In the genomic region with DNA sequence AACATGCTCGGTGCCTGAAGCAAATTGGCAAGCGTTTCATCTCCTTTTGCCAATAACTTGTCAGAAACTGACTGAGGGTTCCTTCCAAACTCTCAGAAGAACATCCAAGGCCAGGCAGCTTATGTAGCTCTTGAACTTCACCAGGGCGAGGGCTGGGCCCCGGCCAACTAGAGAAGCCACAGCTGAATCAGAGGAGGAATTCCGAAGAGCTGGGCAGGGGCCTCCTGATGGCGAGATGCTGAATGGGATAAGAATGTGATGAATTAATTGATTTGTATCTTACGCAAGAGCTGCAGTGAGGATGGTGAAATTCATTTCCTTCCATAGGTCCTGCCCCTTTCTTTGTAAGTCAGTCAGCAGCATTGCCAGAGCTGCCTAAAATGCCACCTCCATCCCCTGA, we compare ENCODE assay signal across 15 cellular contexts.
DNase-seq lines count a peak whose midpoint lies in the region; ATAC-seq, FAIRE-seq and TF ChIP-seq lines count a peak whose summit lies in the region.
"Had no signal": no experiment of that assay in that cellular context is flagged by ENCODE, and none has a peak within 500 bp of the region (broad histone marks: within the 10 kb centered on the region; RNA-seq: fewer than 3 reads in every experiment).

No MANE protein-coding gene starts in this region.

- H3K36me3 ChIP-seq in HepG2 (replicated peaks in 1 of 2; ENCODE audit: control insufficient read depth in 1 of 2, insufficient read depth in 2 of 2, low read length in 2 of 2), result no peaks in the 10 kb centered on the region
- H3K36me3 ChIP-seq in right lobe of liver, result no peaks in the 10 kb centered on the region
- H3K36me3 ChIP-seq in CD8-positive, alpha-beta T cell (ENCODE audit: insufficient read depth, low read length), result no peaks in the 10 kb centered on the region

- FAIRE-seq in HepG2 (lab: Jason Lieb, UNC), result no peak
- FAIRE-seq: G401.6 had no signal

- POLR2A ChIA-PET in HepG2 (lab: Yijun Ruan, JAX), result interaction anchor here (0.6 kb wide), 1 partner anchor 33 kb away, joined by 3 read pairs; no protein-coding TSS in a partner anchor
- POLR2A ChIA-PET in CD8-positive, alpha-beta T cell (lab: Charles Lee), result no interaction called here

- H3K9me3 Mint-ChIP-seq in chondrocyte (ENCODE audit: low read depth), result peaks cover 7% of the 10 kb centered on the region
- H3K9me3 Mint-ChIP-seq in CD8-positive, alpha-beta T cell, result no peaks in the 10 kb centered on the region
- H3K9me3 Mint-ChIP-seq: activated B cell treated with CpG ODN at 0.5 μM for 24 hours, type B pancreatic cell had no signal

- H3K9me3 ChIP-seq in HepG2 (ENCODE audit: low read length) (no peaks in the 10 kb centered on the region), right lobe of liver (no peaks in the 10 kb centered on the region)
- no peaks in the 10 kb centered on the region for H3K9me3 ChIP-seq in CD8-positive, alpha-beta T cell (ENCODE audit: low read length)

- H3K27ac ChIP-seq in HepG2 (ENCODE audit: extremely low read length, insufficient read depth, low read length) (no peak overlapping the region), right lobe of liver (no peak overlapping the region)
- H3K27ac ChIP-seq in CD8-positive, alpha-beta T cell (ENCODE audit: low read depth, low read length), result no peak overlapping the region

- no peaks in the 10 kb centered on the region for H3K4me1 ChIP-seq in HepG2 (ENCODE audit: insufficient read depth, low read length)
- H3K4me1 ChIP-seq in right lobe of liver, result no peaks in the 10 kb centered on the region
- H3K4me1 ChIP-seq in CD8-positive, alpha-beta T cell (ENCODE audit: insufficient read depth, low read length), result no peaks in the 10 kb centered on the region

- H3K36me3 Mint-ChIP-seq in chondrocyte (ENCODE audit: low read depth), result peaks cover 6% of the 10 kb centered on the region
- H3K36me3 Mint-ChIP-seq in CD8-positive, alpha-beta T cell, result no peaks in the 10 kb centered on the region
- H3K36me3 Mint-ChIP-seq: type B pancreatic cell had no signal

- intact Hi-C loops in HepG2 (cut with micrococcal nuclease; ENCODE audit: unreplicated experiment), result no loop called here
- intact Hi-C loops in right lobe of liver (cut with DNase I), result no loop called here
- intact Hi-C loops in CD8-positive, alpha-beta T cell (cut with DNase I, micrococcal nuclease), result no loop called here

- H3K4me3 ChIP-seq in HepG2 (replicated peaks in 1 of 3; ENCODE audit: insufficient read depth in 1 of 3, low read depth in 2 of 3, low read length in 3 of 3), result no peak overlapping the region
- H3K4me3 ChIP-seq in right lobe of liver, result no peak overlapping the region
- no peak overlapping the region for H3K4me3 ChIP-seq in fibroblast of mammary gland (ENCODE audit: control insufficient read depth, low read depth, low read length)
- H3K4me3 ChIP-seq in CD8-positive, alpha-beta T cell (ENCODE audit: low read depth, low read length), result no peak overlapping the region

- TF ChIP-seq POLR2A in HepG2 (IDR thresholded peaks at IDR 0.05; ENCODE audit: insufficient read depth in 1 of 2, low read depth in 2 of 2, low read length in 2 of 2), result no peak
- TF ChIP-seq POLR2A in right lobe of liver (IDR thresholded peaks at IDR 0.05), result no peak

- CTCF ChIA-PET in HepG2 (lab: Yijun Ruan, JAX; ENCODE audit: low intra/inter-chr PET ratio, low total read pairs), result no interaction called here
- CTCF ChIA-PET in CD8-positive, alpha-beta T cell (lab: Charles Lee), result no interaction called here

- H3K9ac ChIP-seq in HepG2 (ENCODE audit: insufficient read depth, low read depth, low read length), result no peak overlapping the region

- H3K27me3 ChIP-seq in HepG2 (ENCODE audit: control insufficient read depth in 1 of 2, insufficient read depth in 2 of 2, low read length in 2 of 2) (no peaks in the 10 kb centered on the region), right lobe of liver (no peaks in the 10 kb centered on the region)
- no peaks in the 10 kb centered on the region for H3K27me3 ChIP-seq in CD8-positive, alpha-beta T cell (ENCODE audit: insufficient read depth, low read length)

- H3K27ac Mint-ChIP-seq in chondrocyte (ENCODE audit: unreplicated experiment), result no peak overlapping the region
- no peak overlapping the region for H3K27ac Mint-ChIP-seq in CD8-positive, alpha-beta T cell
- H3K27ac Mint-ChIP-seq: activated B cell treated with CpG ODN at 0.5 μM for 24 hours, type B pancreatic cell had no signal

- no peaks in the 10 kb centered on the region for H3K27me3 Mint-ChIP-seq in chondrocyte (ENCODE audit: low read depth)
- no peaks in the 10 kb centered on the region for H3K27me3 Mint-ChIP-seq in CD8-positive, alpha-beta T cell (ENCODE audit: low read depth)
- H3K27me3 Mint-ChIP-seq: type B pancreatic cell had no signal

- no peak for TF ChIP-seq EP300 in HepG2 (IDR thresholded peaks at IDR 0.05; ENCODE audit: low read depth in 2 of 2, low read length in 2 of 2)
- TF ChIP-seq EP300 in HepG2 (CRISPR knock-in tag; IDR thresholded peaks at IDR 0.05; ENCODE audit: borderline replicate concordance), result no peak

- WGBS in HepG2 (ENCODE audit: low lambda C conversion rate), result 59% methylated on average over 7 of the region's 7 CpGs
- WGBS in right lobe of liver (ENCODE audit: insufficient coverage, low coverage, low lambda C conversion rate, missing lambda C conversion rate), result 61% methylated on average over 3 of the region's 7 CpGs

- TF ChIP-seq RAD21 in HepG2 (CRISPR knock-in tag; IDR thresholded peaks at IDR 0.05), result no peak

- no TSS peak for BruUV-seq in HepG2 (replicated peaks; lab: Mats Ljungman, UMichigan)

- TF ChIP-seq CTCF in HepG2 (CRISPR knock-in tag; IDR thresholded peaks at IDR 0.05), result no peak
- TF ChIP-seq CTCF in right lobe of liver (IDR thresholded peaks at IDR 0.05), result no peak
- TF ChIP-seq CTCF in fibroblast of mammary gland (conservative IDR thresholded peaks at IDR 0.05; ENCODE audit: control insufficient read depth, insufficient read depth, low read depth, low read length), result peak; percentile 15
- no peak for TF ChIP-seq CTCF in chondrocyte (IDR thresholded peaks at IDR 0.05)
- TF ChIP-seq CTCF in CD8-positive, alpha-beta T cell (IDR thresholded peaks at IDR 0.05), result no peak

- in situ Hi-C loops in HepG2 (cut with HindIII; ENCODE audit: extremely low pct_ligation_motif_present, low pct_unique_long_range_greater_than_20kb), result no loop called here

- no peaks in the 10 kb centered on the region for H3K79me2 ChIP-seq in HepG2 (ENCODE audit: insufficient read depth, low read length)

- ATAC-seq in HepG2 (no peak), right lobe of liver (no peak), SK-N-SH treated with all-trans-retinoic acid at 6 μM for 48 hours (peak; percentile 77), HG02623 (IDR thresholded peaks at IDR 0.05; ENCODE audit: unreplicated experiment) (no peak)
- no peak for ATAC-seq in CD8-positive, alpha-beta T cell
- ATAC-seq: Panc1 had no signal

- H3K4me3 Mint-ChIP-seq in chondrocyte (ENCODE audit: unreplicated experiment), result no peak overlapping the region
- no peak overlapping the region for H3K4me3 Mint-ChIP-seq in CD8-positive, alpha-beta T cell
- H3K4me3 Mint-ChIP-seq: activated B cell treated with CpG ODN at 0.5 μM for 24 hours, type B pancreatic cell had no signal

- no peaks in the 10 kb centered on the region for H4K20me1 ChIP-seq in HepG2 (ENCODE audit: insufficient read depth, low read length)

- peaks cover 2% of the 10 kb centered on the region for H3K4me1 Mint-ChIP-seq in chondrocyte (ENCODE audit: low read depth)
- H3K4me1 Mint-ChIP-seq in CD8-positive, alpha-beta T cell (ENCODE audit: low read depth), result no peaks in the 10 kb centered on the region
- H3K4me1 Mint-ChIP-seq: activated B cell treated with CpG ODN at 0.5 μM for 24 hours had no signal

- no peak overlapping the region for H2AFZ ChIP-seq in HepG2 (ENCODE audit: low read length)

- no peak overlapping the region for H3K4me2 ChIP-seq in HepG2 (ENCODE audit: low read depth, low read length)

- DNase-seq in HepG2 (ENCODE audit: low spot score) (no peak), right lobe of liver (no peak), fibroblast of mammary gland (ENCODE audit: low read depth) (peak; percentile 88), DMS114 treated with DMSO at 0.1 percent for 48 hours (lab: John Stamatoyannopoulos, UW; ENCODE audit: unreplicated experiment) (no peak), chondrocyte (ENCODE audit: low spot score) (no peak)
- DNase-seq in CD8-positive, alpha-beta T cell, result no peak
- DNase-seq: activated B cell treated with CpG ODN at 0.5 μM for 24 hours, cerebellar nuclear complex, glutamatergic neuron, NCI-H1417 treated with DMSO at 0.1 percent for 48 hours had no signal

TF ChIP-seq in HepG2, 621 proteins besides CTCF, POLR2A, EP300 and RAD21:
- TF ChIP-seq CEBPB (IDR thresholded peaks at IDR 0.05; ENCODE audit: borderline replicate concordance, low read depth, low read length) (peak; percentile 75), RCOR2 (CRISPR knock-in tag; IDR thresholded peaks at IDR 0.05) (no peak), THYN1 (CRISPR knock-in tag; IDR thresholded peaks at IDR 0.05; ENCODE audit: borderline replicate concordance, low read depth) (no peak), ZNF350 (CRISPR knock-in tag; IDR thresholded peaks at IDR 0.05; ENCODE audit: borderline replicate concordance, low read depth) (no peak)
- TF ChIP-seq, protein P1, sequence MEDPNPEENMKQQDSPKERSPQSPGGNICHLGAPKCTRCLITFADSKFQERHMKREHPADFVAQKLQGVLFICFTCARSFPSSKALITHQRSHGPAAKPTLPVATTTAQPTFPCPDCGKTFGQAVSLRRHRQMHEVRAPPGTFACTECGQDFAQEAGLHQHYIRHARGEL (CRISPR knock-in tag; IDR thresholded peaks at IDR 0.05), result no peak

TF ChIP-seq in SK-N-SH treated with all-trans-retinoic acid at 6 μM for 48 hours, 23 proteins besides CTCF, POLR2A, EP300 and RAD21 (continues in another document):
- no peak for TF ChIP-seq ZNF70 (CRISPR knock-in tag; IDR thresholded peaks at IDR 0.05)
- TF ChIP-seq ESRRG (CRISPR knock-in tag; IDR thresholded peaks at IDR 0.05), result no peak
- TF ChIP-seq, protein P2, sequence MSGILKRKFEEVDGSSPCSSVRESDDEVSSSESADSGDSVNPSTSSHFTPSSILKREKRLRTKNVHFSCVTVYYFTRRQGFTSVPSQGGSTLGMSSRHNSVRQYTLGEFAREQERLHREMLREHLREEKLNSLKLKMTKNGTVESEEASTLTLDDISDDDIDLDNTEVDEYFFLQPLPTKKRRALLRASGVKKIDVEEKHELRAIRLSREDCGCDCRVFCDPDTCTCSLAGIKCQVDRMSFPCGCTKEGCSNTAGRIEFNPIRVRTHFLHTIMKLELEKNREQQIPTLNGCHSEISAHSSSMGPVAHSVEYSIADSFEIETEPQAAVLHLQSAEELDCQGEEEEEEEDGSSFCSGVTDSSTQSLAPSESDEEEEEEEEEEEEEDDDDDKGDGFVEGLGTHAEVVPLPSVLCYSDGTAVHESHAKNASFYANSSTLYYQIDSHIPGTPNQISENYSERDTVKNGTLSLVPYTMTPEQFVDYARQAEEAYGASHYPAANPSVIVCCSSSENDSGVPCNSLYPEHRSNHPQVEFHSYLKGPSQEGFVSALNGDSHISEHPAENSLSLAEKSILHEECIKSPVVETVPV (CRISPR knock-in tag; IDR thresholded peaks at IDR 0.05), result no peak
- no peak for TF ChIP-seq ISL1 (CRISPR knock-in tag; IDR thresholded peaks at IDR 0.05)
- TF ChIP-seq TOX (CRISPR knock-in tag; IDR thresholded peaks at IDR 0.05; ENCODE audit: borderline replicate concordance), result no peak
- TF ChIP-seq CSDC2 (CRISPR knock-in tag; IDR thresholded peaks at IDR 0.05), result no peak
- TF ChIP-seq ZNF8 (CRISPR knock-in tag; IDR thresholded peaks at IDR 0.05), result no peak
